ENCODE assay signal across 17 cellular contexts in the genomic region with DNA sequence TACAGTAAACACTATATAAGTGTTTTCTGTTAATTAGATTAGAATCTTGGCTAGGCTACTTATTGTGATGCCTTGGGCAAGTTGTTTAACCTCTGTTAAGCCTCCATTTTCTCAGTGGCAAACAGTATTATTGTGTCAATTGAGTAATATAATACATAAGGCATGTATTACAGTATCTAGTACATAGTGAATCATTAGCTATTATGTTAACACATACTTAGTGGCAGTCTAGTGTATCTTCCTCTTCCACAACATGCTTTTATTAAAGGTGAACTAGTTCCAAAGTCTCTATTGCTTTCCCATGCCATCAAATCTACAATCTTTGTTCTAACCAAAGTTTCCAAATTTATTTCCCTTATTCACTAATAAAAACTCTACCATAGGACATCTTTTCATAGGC.
"Had no signal": no experiment of that assay in that cellular context is flagged by ENCODE, and none has a peak within 500 bp of the region (broad histone marks: within the 10 kb centered on the region; RNA-seq: fewer than 3 reads in every experiment).

No MANE protein-coding gene starts in this region.

- H3K4me1 ChIP-seq: gastroesophageal sphincter, sigmoid colon had no signal

- H3K36me3 ChIP-seq: gastroesophageal sphincter, sigmoid colon had no signal

- H3K4me1 Mint-ChIP-seq: activated CD8-positive, alpha-beta memory T cell treated with anti-CD3 and anti-CD28 coated beads, Interleukin-2, amount 10 ng/mL, durations not matched to agents 7 days and 5 days had no signal

- H3K27ac ChIP-seq: gastroesophageal sphincter, sigmoid colon had no signal

- H3K4me3 Mint-ChIP-seq: activated CD8-positive, alpha-beta memory T cell treated with anti-CD3 and anti-CD28 coated beads, Interleukin-2, amount 10 ng/mL, durations not matched to agents 7 days and 5 days; activated naive CD8-positive, alpha-beta T cell; activated T-cell treated with anti-CD3 and anti-CD28 coated beads, Interleukin-2, amount 50 U/mL, for 24 hours; natural killer cell treated with Interleukin-12 subunit alpha and Interleukin-12 subunit beta and Interleukin-15 and Interleukin-18, amount 100 ng/mL, for 72 hours had no signal

- ATAC-seq: activated CD4-positive, CD25-positive, alpha-beta regulatory T cell treated with anti-CD3 and anti-CD28 coated beads, Interleukin-2, amount 50 U/mL, for 24 hours; activated CD8-positive, alpha-beta memory T cell treated with anti-CD3 and anti-CD28 coated beads, Interleukin-2, amount 10 ng/mL, durations not matched to agents 7 days and 5 days; gastroesophageal sphincter; natural killer cell treated with Interleukin-12 subunit alpha and Interleukin-12 subunit beta and Interleukin-15 and Interleukin-18, amount 100 ng/mL, for 72 hours had no signal

- H3K4me3 ChIP-seq: gastroesophageal sphincter, sigmoid colon had no signal

- DNase-seq: activated CD4-positive, alpha-beta T cell treated with anti-CD3 and anti-CD28 coated beads, Interleukin-2, amount 50 U/mL, for 48 hours; activated CD8-positive, alpha-beta memory T cell treated with anti-CD3 and anti-CD28 coated beads, Interleukin-2, amount 10 ng/mL, durations not matched to agents 7 days and 5 days; activated effector memory CD4-positive, alpha-beta T cell treated with anti-CD3 and anti-CD28 coated beads, Interleukin-2, amount 50 U/mL, for 16 hours; activated T-cell treated with anti-CD3 and anti-CD28 coated beads, Interleukin-2, amount 50 U/mL, for 24 hours; effector CD4-positive, alpha-beta T cell; kidney; nucleus accumbens; sigmoid colon; stimulated activated CD4-positive, alpha-beta T cell treated with anti-CD3 and anti-CD28 coated beads, Interleukin-12 subunit alpha, Interleukin-12 subunit beta, amount 100 ng/mL, for 4 hours; stimulated activated naive CD4-positive, alpha-beta T cell treated with Interleukin-2 at 50 U/mL for 16 hours had no signal

- H3K27me3 Mint-ChIP-seq: activated CD8-positive, alpha-beta memory T cell treated with anti-CD3 and anti-CD28 coated beads, Interleukin-2, amount 10 ng/mL, durations not matched to agents 7 days and 5 days; activated naive CD8-positive, alpha-beta T cell; activated T-cell treated with anti-CD3 and anti-CD28 coated beads, Interleukin-2, amount 50 U/mL, for 24 hours; natural killer cell treated with Interleukin-12 subunit alpha and Interleukin-12 subunit beta and Interleukin-15 and Interleukin-18, amount 100 ng/mL, for 72 hours; progenitor cell of endocrine pancreas had no signal

- H3K36me3 Mint-ChIP-seq: activated CD8-positive, alpha-beta memory T cell treated with anti-CD3 and anti-CD28 coated beads, Interleukin-2, amount 10 ng/mL, durations not matched to agents 7 days and 5 days; activated naive CD8-positive, alpha-beta T cell; natural killer cell treated with Interleukin-12 subunit alpha and Interleukin-12 subunit beta and Interleukin-15 and Interleukin-18, amount 100 ng/mL, for 72 hours had no signal

- FAIRE-seq: colon, endothelial cell of umbilical vein, kidney had no signal

- H3K27me3 ChIP-seq: gastroesophageal sphincter, sigmoid colon had no signal

- H3K27ac Mint-ChIP-seq: activated CD8-positive, alpha-beta memory T cell treated with anti-CD3 and anti-CD28 coated beads, Interleukin-2, amount 10 ng/mL, durations not matched to agents 7 days and 5 days; activated naive CD8-positive, alpha-beta T cell; activated T-cell treated with anti-CD3 and anti-CD28 coated beads, Interleukin-2, amount 50 U/mL, for 24 hours; natural killer cell treated with Interleukin-12 subunit alpha and Interleukin-12 subunit beta and Interleukin-15 and Interleukin-18, amount 100 ng/mL, for 72 hours; progenitor cell of endocrine pancreas had no signal

- H3K9me3 ChIP-seq: gastroesophageal sphincter, sigmoid colon had no signal
